ENCODE assay signal across 14 cellular contexts in the genomic region with DNA sequence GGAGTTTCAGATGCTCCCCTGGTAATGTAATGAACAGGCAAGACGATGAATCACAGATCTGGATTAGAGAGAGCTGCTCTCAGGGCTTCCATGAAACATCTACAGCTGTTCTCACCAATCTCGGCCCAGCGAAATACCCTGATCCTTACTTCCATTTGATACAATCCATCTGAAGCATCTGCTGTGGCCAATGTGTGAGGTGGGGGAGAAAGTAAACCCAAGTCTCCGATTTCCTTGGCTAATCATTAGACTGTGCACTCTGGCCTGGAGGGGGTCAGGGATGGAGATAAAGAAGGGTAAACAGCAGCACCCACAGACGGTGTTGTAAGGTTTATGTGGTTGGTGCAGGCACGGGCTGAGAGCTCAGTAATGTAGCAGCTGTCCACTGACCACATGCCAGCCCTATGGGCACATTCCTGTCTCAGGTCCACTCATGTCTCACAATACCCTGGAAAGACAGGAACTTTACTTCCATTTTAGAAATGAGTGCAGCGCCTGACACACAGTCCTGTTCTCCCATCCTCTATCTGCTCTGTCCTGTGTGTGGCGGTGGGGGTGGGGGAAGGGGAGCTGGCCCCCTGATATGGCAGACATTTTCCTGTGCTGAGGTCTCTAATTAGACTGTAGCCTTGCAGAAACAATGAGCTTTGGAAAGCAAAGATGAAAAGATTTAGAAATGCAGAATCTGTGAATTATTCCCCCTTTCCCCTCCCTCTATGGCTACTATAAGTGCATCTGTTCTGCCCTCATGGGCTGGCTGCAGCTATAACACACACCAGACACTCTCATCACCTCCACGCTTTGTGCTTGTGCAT. TPM values are rescaled to one million over a fixed set of nuclear protein-coding genes. Genes with fewer than 3 reads are reported as not detected.
DNase-seq lines count a peak whose midpoint lies in the region; ATAC-seq and TF ChIP-seq lines count a peak whose summit lies in the region.
"Had no signal": no experiment of that assay in that cellular context is flagged by ENCODE, and none has a peak within 500 bp of the region (broad histone marks: within the 10 kb centered on the region; RNA-seq: fewer than 3 reads in every experiment).

No MANE protein-coding gene starts in this region.

- intact Hi-C loops in psoas muscle (cut with DNase I) = loop anchor here in 1 of 2 donors (5.0 kb wide), 1 partner anchor 84 kb away; a partner anchor contains a TSS

- H3K4me1 ChIP-seq in SJCRH30 = peaks cover 24% of the 10 kb centered on the region
- H3K4me1 ChIP-seq in psoas muscle = peaks cover 54% of the 10 kb centered on the region

- TF ChIP-seq CTCF in psoas muscle (IDR thresholded peaks at IDR 0.05) = no peak

- DNase-seq in DMS 273 treated with DMSO at 0.1 percent for 48 hours (lab: John Stamatoyannopoulos, UW) (peak; percentile 29), SJCRH30 (peak; percentile 94 to 96), glomerular visceral epithelial cell (ENCODE audit: extremely low spot score) (peak; percentile 86), psoas muscle (no peak), globus pallidus (ENCODE audit: low spot score) (no peak), anterior cingulate cortex (lab: John Stamatoyannopoulos, UW) (no peak)
- DNase-seq: activated CD8-positive, alpha-beta T cell treated with anti-CD3 and anti-CD28 coated beads for 36 hours; DMS79; mucosa of descending colon; NCI-H187; SW 1271 had no signal

- WGBS in psoas muscle, 3 donors = 35 to 42% (median 38%) methylated on average over 9 of the region's 9 CpGs

- H3K9me3 ChIP-seq in SJCRH30 (replicated peaks) (no peaks in the 10 kb centered on the region), psoas muscle (no peaks in the 10 kb centered on the region)
- H3K9me3 ChIP-seq: mucosa of descending colon had no signal

- H3K27ac ChIP-seq in SJCRH30 = peak overlapping the region; percentile 90
- peak overlapping the region; percentile 86 for H3K27ac ChIP-seq in psoas muscle

- ATAC-seq in psoas muscle (peak; percentile 67 to 78 (median 74)), GM18858 (IDR thresholded peaks at IDR 0.05; ENCODE audit: unreplicated experiment) (no peak), HG03342 (IDR thresholded peaks at IDR 0.05; ENCODE audit: unreplicated experiment) (no peak)
- ATAC-seq: activated CD8-positive, alpha-beta T cell treated with anti-CD3 and anti-CD28 coated beads for 36 hours; activated T-helper 17 cell treated with anti-CD3 and anti-CD28 coated beads, Interleukin-2, amount 50 U/mL, for 72 hours; mucosa of descending colon had no signal

- H3K27me3 ChIP-seq in SJCRH30 = no peaks in the 10 kb centered on the region
- H3K27me3 ChIP-seq in psoas muscle (ENCODE audit: insufficient read depth in 3 of 3, low read length in 2 of 3) = no peaks in the 10 kb centered on the region

- H3K36me3 ChIP-seq in SJCRH30 (peaks cover 14% of the 10 kb centered on the region), psoas muscle (ENCODE audit: insufficient read depth in 1 of 2, low read depth in 1 of 2) (peaks cover 5 to 7% of the 10 kb centered on the region in 2 donors)

- peak overlapping the region; percentile 6; the same call in 1 of the 2 replicates for H3K4me3 ChIP-seq in SJCRH30
- H3K4me3 ChIP-seq in psoas muscle = no peak overlapping the region
- H3K4me3 ChIP-seq: mucosa of descending colon had no signal

RNA-seq across cellular contexts. Expression of a gene that starts 48.3 kb away (rescaled TPM):
- 2.2 and 3.8 TPM in 2 replicates for total RNA-seq in SJCRH30 (2014; rRNA removed; shearing (Covaris generic))
- 10 to 100 TPM; 10.6 to 16.6 (median 14.2) TPM for total RNA-seq in psoas muscle
- 1 to 10 TPM; 2.8 to 7.6 (median 5.4) TPM for polyA plus RNA-seq in psoas muscle

Comparison
In these comparisons a context has a peak if more than half of its experiments do, and no peak if none do; other contexts are left out.
1. DNase-seq: peak in DMS 273 treated with DMSO at 0.1 percent for 48 hours (single experiment), SJCRH30 (2 of 2) and glomerular visceral epithelial cell (single experiment); none in psoas muscle (0 of 2), globus pallidus (single experiment) and anterior cingulate cortex (0 of 58).
2. ATAC-seq: peak in psoas muscle (4 of 4); none in GM18858 (single experiment) and HG03342 (single experiment).